In the genomic region with DNA sequence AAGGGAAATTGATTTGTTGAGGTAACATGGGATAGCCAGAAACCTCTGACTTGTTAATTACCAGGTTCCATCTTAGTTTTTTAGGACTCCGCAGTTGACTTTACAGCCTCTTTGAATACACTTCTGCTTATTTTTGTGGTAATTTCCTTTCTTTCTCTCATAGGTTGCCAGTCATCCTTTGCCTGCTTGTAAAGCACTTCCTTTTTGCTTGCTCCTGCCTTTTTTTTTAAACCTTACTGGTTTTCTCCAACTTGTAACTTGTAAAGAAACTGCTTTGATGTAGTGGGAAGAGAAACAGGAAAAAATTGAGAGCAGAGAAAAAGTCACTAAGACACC, we compare ENCODE assay signal across 10 cellular contexts. TPM values are rescaled to one million over a fixed set of nuclear protein-coding genes. Genes with fewer than 3 reads are reported as not detected.
DNase-seq lines count a peak whose midpoint lies in the region; ATAC-seq and TF ChIP-seq lines count a peak whose summit lies in the region.
"Had no signal": no experiment of that assay in that cellular context is flagged by ENCODE, and none has a peak within 500 bp of the region (broad histone marks: within the 10 kb centered on the region; RNA-seq: fewer than 3 reads in every experiment).

No MANE protein-coding gene starts in this region.

- POLR2A ChIA-PET in CD8-positive, alpha-beta memory T cell (lab: Charles Lee) = no interaction called here

- peaks cover 58 to 77% (median 65%) of the 10 kb centered on the region in 3 donors for H3K4me1 Mint-ChIP-seq in CD8-positive, alpha-beta memory T cell
- H3K4me1 Mint-ChIP-seq in central memory CD8-positive, alpha-beta T cell = peaks cover 42% of the 10 kb centered on the region

- H2AFZ ChIP-seq in Karpas-422 (ENCODE audit: low read length) (no peak overlapping the region), neural cell (ENCODE audit: low read depth, low read length) (no peak overlapping the region)

- TF ChIP-seq EP300 in neural cell (conservative IDR thresholded peaks at IDR 0.05; ENCODE audit: poor library complexity, severe bottlenecking) = no peak

- no peak overlapping the region for H3K9ac ChIP-seq in Karpas-422 (ENCODE audit: low read length)
- no peak overlapping the region for H3K9ac ChIP-seq in neural cell (ENCODE audit: low read length)

- H3K4me1 ChIP-seq in CD8-positive, alpha-beta memory T cell (ENCODE audit: insufficient read depth, low read length) = peaks cover 57% of the 10 kb centered on the region
- H3K4me1 ChIP-seq in Karpas-422 (ENCODE audit: low read length) = peaks cover 45% of the 10 kb centered on the region
- H3K4me1 ChIP-seq: prostate gland had no signal

- H4K20me1 ChIP-seq in Karpas-422 (ENCODE audit: insufficient read depth, low read depth, low read length) (peaks cover 49% of the 10 kb centered on the region), neural cell (ENCODE audit: insufficient read depth) (no peaks in the 10 kb centered on the region)

- H3K4me2 ChIP-seq in Karpas-422 (ENCODE audit: low read depth, low read length, poor library complexity, severe bottlenecking) = peak overlapping the region; percentile 77
- H3K4me2 ChIP-seq in neural cell (ENCODE audit: low read length) = no peak overlapping the region

- H3K27ac ChIP-seq in CD8-positive, alpha-beta memory T cell (ENCODE audit: low read depth, low read length) = peak overlapping the region; percentile 98
- H3K27ac ChIP-seq in Karpas-422 (ENCODE audit: low read length) (no peak overlapping the region), neural cell (ENCODE audit: low read length) (no peak overlapping the region)
- H3K27ac ChIP-seq: prostate gland had no signal

- H3K36me3 ChIP-seq in CD8-positive, alpha-beta memory T cell (ENCODE audit: insufficient read depth, low read length) = peaks cover 13% of the 10 kb centered on the region
- H3K36me3 ChIP-seq in Karpas-422 (ENCODE audit: insufficient read depth, low read length) (peaks cover 42% of the 10 kb centered on the region), neural cell (ENCODE audit: insufficient read depth, low read length) (no peaks in the 10 kb centered on the region)
- H3K36me3 ChIP-seq: prostate gland had no signal

- H3K9me2 ChIP-seq in Karpas-422 (replicated peaks; ENCODE audit: insufficient read depth, low read length) (no peaks in the 10 kb centered on the region), neural cell (ENCODE audit: insufficient read depth, low read length) (no peaks in the 10 kb centered on the region)

- no peaks in the 10 kb centered on the region for H3F3A ChIP-seq in neural cell (ENCODE audit: insufficient read depth, low read length, poor library complexity, severe bottlenecking)

- no peak for TF ChIP-seq CTCF in neural cell (IDR thresholded peaks at IDR 0.05; ENCODE audit: poor library complexity, severe bottlenecking)

- no peaks in the 10 kb centered on the region for H3K27me3 ChIP-seq in CD8-positive, alpha-beta memory T cell (ENCODE audit: insufficient read depth, low read length, poor library complexity, severe bottlenecking)
- H3K27me3 ChIP-seq in Karpas-422 (ENCODE audit: low read length) (no peaks in the 10 kb centered on the region), neural cell (ENCODE audit: insufficient read depth, low read depth, low read length) (no peaks in the 10 kb centered on the region)

- no peaks in the 10 kb centered on the region for H3K27me3 Mint-ChIP-seq in CD8-positive, alpha-beta memory T cell
- no peaks in the 10 kb centered on the region for H3K27me3 Mint-ChIP-seq in central memory CD8-positive, alpha-beta T cell

- no peak for TF ChIP-seq RAD21 in neural cell (conservative IDR thresholded peaks at IDR 0.05)

- intact Hi-C loops in posterior cingulate gyrus (cut with DNase I) = no loop called here

- peak overlapping the region; percentile 54 to 98 (median 96) for H3K27ac Mint-ChIP-seq in CD8-positive, alpha-beta memory T cell
- peak overlapping the region; percentile 94 for H3K27ac Mint-ChIP-seq in central memory CD8-positive, alpha-beta T cell (ENCODE audit: low read depth)

- no peaks in the 10 kb centered on the region for H3K9me3 Mint-ChIP-seq in CD8-positive, alpha-beta memory T cell
- H3K9me3 Mint-ChIP-seq in central memory CD8-positive, alpha-beta T cell = no peaks in the 10 kb centered on the region

- no peak for ATAC-seq in central memory CD8-positive, alpha-beta T cell (replicated peaks; ENCODE audit: extremely low read depth, poor library complexity, severe bottlenecking)
- ATAC-seq in GM19035 (IDR thresholded peaks at IDR 0.05; ENCODE audit: unreplicated experiment) = no peak

- H3K36me3 Mint-ChIP-seq in CD8-positive, alpha-beta memory T cell = peaks cover 0 to 51% (median 0%) of the 10 kb centered on the region in 3 donors
- peaks cover 31% of the 10 kb centered on the region for H3K36me3 Mint-ChIP-seq in central memory CD8-positive, alpha-beta T cell (ENCODE audit: insufficient read depth)

- DNase-seq in CD8-positive, alpha-beta memory T cell = no peak
- DNase-seq in Karpas-422 (no peak), HCEC 1CT (no peak), posterior cingulate gyrus (no peak), cerebellar cortex (ENCODE audit: low spot score) (no peak)
- no peak for DNase-seq in central memory CD8-positive, alpha-beta T cell (ENCODE audit: low spot score in 2 of 2)
- DNase-seq: SHP77 had no signal

- H3K9me3 ChIP-seq in CD8-positive, alpha-beta memory T cell (ENCODE audit: low read length) = no peaks in the 10 kb centered on the region
- H3K9me3 ChIP-seq in Karpas-422 (ENCODE audit: low read length) (no peaks in the 10 kb centered on the region), neural cell (ENCODE audit: low read length) (no peaks in the 10 kb centered on the region)
- H3K9me3 ChIP-seq: prostate gland had no signal

- H3K4me3 Mint-ChIP-seq in CD8-positive, alpha-beta memory T cell = peak overlapping the region; percentile 87 to 97 (median 90)
- H3K4me3 Mint-ChIP-seq in central memory CD8-positive, alpha-beta T cell = peak overlapping the region; percentile 87

- H3K79me2 ChIP-seq in Karpas-422 (ENCODE audit: low read length) = peaks cover 72% of the 10 kb centered on the region
- peaks cover 35% of the 10 kb centered on the region for H3K79me2 ChIP-seq in neural cell (replicated peaks; ENCODE audit: insufficient read depth, low read length)

- H3K4me3 ChIP-seq in CD8-positive, alpha-beta memory T cell (ENCODE audit: low read length) = peak overlapping the region; percentile 98
- H3K4me3 ChIP-seq in Karpas-422 (ENCODE audit: low read length) (peak overlapping the region; percentile 91; the same call in 1 of the 2 replicates), neural cell (ENCODE audit: low read length) (peak overlapping the region; percentile 83)
- H3K4me3 ChIP-seq: prostate gland had no signal

- CTCF ChIA-PET in CD8-positive, alpha-beta memory T cell (lab: Charles Lee) = interaction anchor here (1.2 kb wide), 1 partner anchor 15 kb away, joined by 3 read pairs; no protein-coding TSS in a partner anchor

TF ChIP-seq in neural cell, 6 proteins besides CTCF, POLR2A, EP300 and RAD21:
- TF ChIP-seq, protein P1, sequence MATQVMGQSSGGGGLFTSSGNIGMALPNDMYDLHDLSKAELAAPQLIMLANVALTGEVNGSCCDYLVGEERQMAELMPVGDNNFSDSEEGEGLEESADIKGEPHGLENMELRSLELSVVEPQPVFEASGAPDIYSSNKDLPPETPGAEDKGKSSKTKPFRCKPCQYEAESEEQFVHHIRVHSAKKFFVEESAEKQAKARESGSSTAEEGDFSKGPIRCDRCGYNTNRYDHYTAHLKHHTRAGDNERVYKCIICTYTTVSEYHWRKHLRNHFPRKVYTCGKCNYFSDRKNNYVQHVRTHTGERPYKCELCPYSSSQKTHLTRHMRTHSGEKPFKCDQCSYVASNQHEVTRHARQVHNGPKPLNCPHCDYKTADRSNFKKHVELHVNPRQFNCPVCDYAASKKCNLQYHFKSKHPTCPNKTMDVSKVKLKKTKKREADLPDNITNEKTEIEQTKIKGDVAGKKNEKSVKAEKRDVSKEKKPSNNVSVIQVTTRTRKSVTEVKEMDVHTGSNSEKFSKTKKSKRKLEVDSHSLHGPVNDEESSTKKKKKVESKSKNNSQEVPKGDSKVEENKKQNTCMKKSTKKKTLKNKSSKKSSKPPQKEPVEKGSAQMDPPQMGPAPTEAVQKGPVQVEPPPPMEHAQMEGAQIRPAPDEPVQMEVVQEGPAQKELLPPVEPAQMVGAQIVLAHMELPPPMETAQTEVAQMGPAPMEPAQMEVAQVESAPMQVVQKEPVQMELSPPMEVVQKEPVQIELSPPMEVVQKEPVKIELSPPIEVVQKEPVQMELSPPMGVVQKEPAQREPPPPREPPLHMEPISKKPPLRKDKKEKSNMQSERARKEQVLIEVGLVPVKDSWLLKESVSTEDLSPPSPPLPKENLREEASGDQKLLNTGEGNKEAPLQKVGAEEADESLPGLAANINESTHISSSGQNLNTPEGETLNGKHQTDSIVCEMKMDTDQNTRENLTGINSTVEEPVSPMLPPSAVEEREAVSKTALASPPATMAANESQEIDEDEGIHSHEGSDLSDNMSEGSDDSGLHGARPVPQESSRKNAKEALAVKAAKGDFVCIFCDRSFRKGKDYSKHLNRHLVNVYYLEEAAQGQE (IDR thresholded peaks at IDR 0.05; ENCODE audit: borderline replicate concordance) = no peak
- TF ChIP-seq POLR2AphosphoS5 (IDR thresholded peaks at IDR 0.05) = no peak
- TF ChIP-seq EZH2 (IDR thresholded peaks at IDR 0.05; ENCODE audit: borderline replicate concordance, insufficient read depth, low read length, poor library complexity, severe bottlenecking) = no peak
- no peak for TF ChIP-seq SMC3 (conservative IDR thresholded peaks at IDR 0.05; ENCODE audit: poor library complexity)
- no peak for TF ChIP-seq MXI1 (conservative IDR thresholded peaks at IDR 0.05; ENCODE audit: poor library complexity, severe bottlenecking)
- no peak for TF ChIP-seq TAF1 (IDR thresholded peaks at IDR 0.05; ENCODE audit: low read depth)

RNA-seq across cellular contexts. Expression of a gene that starts 2.6 kb away (rescaled TPM):
- 100 to 1,000 TPM; 665 to 680 TPM for total RNA-seq in CD8-positive, alpha-beta memory T cell
- polyA plus RNA-seq in CD8-positive, alpha-beta memory T cell = 454 TPM
- total RNA-seq in Karpas-422 (2014; rRNA removed; shearing (Covaris generic); ENCODE audit: low replicate concordance) = 299 and 337 TPM in 2 replicates
- 381 and 425 TPM in 2 replicates for polyA plus RNA-seq in neural cell
- polyA minus RNA-seq in neural cell = 112 and 164 TPM in 2 replicates

RNA-seq across cellular contexts. Expression of a gene that starts 32.8 kb away (rescaled TPM):
- 10 to 100 TPM; 27.7 to 32.1 TPM for total RNA-seq in CD8-positive, alpha-beta memory T cell
- 21.0 TPM for polyA plus RNA-seq in CD8-positive, alpha-beta memory T cell
- total RNA-seq in Karpas-422 (2014; rRNA removed; shearing (Covaris generic); ENCODE audit: low replicate concordance) = 1.0 and 4.8 TPM in 2 replicates
- 38.5 and 49.1 TPM in 2 replicates for polyA plus RNA-seq in neural cell
- polyA minus RNA-seq in neural cell = 52.6 and 58.3 TPM in 2 replicates
